In genomic region chr19:11130824-11131455, GRCh38 we compare ENCODE assay signal across 2 cellular contexts.
TF ChIP-seq lines count a peak whose summit lies in the region.

No MANE protein-coding gene starts in this region.

TF ChIP-seq in GM23338, 12 proteins besides CTCF, POLR2A, EP300 and RAD21:
- no peak for TF ChIP-seq EZH2 (IDR thresholded peaks at IDR 0.05; ENCODE audit: low read depth, unreplicated experiment)

TF ChIP-seq in H1, 55 proteins besides CTCF, POLR2A, EP300 and RAD21:
- 0 out of 2 replicates have a peak, but pooled peaks have one; percentile 20 for TF ChIP-seq TBP (IDR thresholded peaks at IDR 0.05; ENCODE audit: low read depth, low read length)
- no peak for TF ChIP-seq NANOG (IDR thresholded peaks at IDR 0.05; ENCODE audit: insufficient read depth, low read depth, low read length, poor library complexity, severe bottlenecking)
- TF ChIP-seq GTF2F1 (IDR thresholded peaks at IDR 0.05; ENCODE audit: borderline replicate concordance, low read depth, low read length) = 0 out of 2 replicates have a peak, but pooled peaks have one; percentile 38
- peak; percentile 35; the same call in 1 of the 2 replicates for TF ChIP-seq POLR2AphosphoS5 (IDR thresholded peaks at IDR 0.05; ENCODE audit: low read depth, low read length)
